In genomic region chr6:149471801-149472200, GRCh38 we compare ENCODE assay signal across 15 cellular contexts. TPM values are rescaled to one million over a fixed set of nuclear protein-coding genes. Genes with fewer than 3 reads are reported as not detected.
DNase-seq lines count a peak whose midpoint lies in the region; ATAC-seq and TF ChIP-seq lines count a peak whose summit lies in the region.
"Had no signal": no experiment of that assay in that cellular context is flagged by ENCODE, and none has a peak within 500 bp of the region (broad histone marks: within the 10 kb centered on the region; RNA-seq: fewer than 3 reads in every experiment).

No MANE protein-coding gene starts in this region.

- CTCF ChIA-PET in activated CD4-positive, alpha-beta T cell treated with anti-CD3 and anti-CD28 coated beads for 36 hours (lab: Charles Lee), result interaction anchor here (0.6 to 1.0 kb wide), 4 partner anchors 13 to 440 kb away, joined by 3 read pairs; partner anchors contain the start of gene ZC3H12D
- CTCF ChIA-PET in HEK293T (lab: Yijun Ruan, JAX), result no interaction called here

- H3K27ac Mint-ChIP-seq in activated CD4-positive, alpha-beta T cell treated with anti-CD3 and anti-CD28 coated beads for 36 hours, result no peak overlapping the region
- H3K27ac Mint-ChIP-seq: nephron had no signal

- no peak overlapping the region for H3K4me3 Mint-ChIP-seq in activated CD4-positive, alpha-beta T cell treated with anti-CD3 and anti-CD28 coated beads for 36 hours
- H3K4me3 Mint-ChIP-seq: nephron had no signal

- POLR2A ChIA-PET in activated CD4-positive, alpha-beta T cell treated with anti-CD3 and anti-CD28 coated beads for 36 hours (lab: Charles Lee), result interaction anchor here (0.6 kb wide), 1 partner anchor 10 kb away, joined by 3 read pairs; no protein-coding TSS in a partner anchor
- POLR2A ChIA-PET in HEK293T (lab: Yijun Ruan, JAX), result no interaction called here

- intact Hi-C loops in activated CD4-positive, alpha-beta T cell treated with anti-CD3 and anti-CD28 coated beads for 36 hours (cut with DNase I, micrococcal nuclease), result no loop called here
- intact Hi-C loops in posterior vena cava (cut with DNase I), result no loop called here

- no peaks in the 10 kb centered on the region for H3K9me3 Mint-ChIP-seq in activated CD4-positive, alpha-beta T cell treated with anti-CD3 and anti-CD28 coated beads for 36 hours (ENCODE audit: low read depth)
- H3K9me3 Mint-ChIP-seq: nephron had no signal

- peaks cover 59% of the 10 kb centered on the region for H3K4me1 Mint-ChIP-seq in activated CD4-positive, alpha-beta T cell treated with anti-CD3 and anti-CD28 coated beads for 36 hours

- no peaks in the 10 kb centered on the region for H3K27me3 Mint-ChIP-seq in activated CD4-positive, alpha-beta T cell treated with anti-CD3 and anti-CD28 coated beads for 36 hours

- ATAC-seq in activated CD4-positive, alpha-beta T cell treated with anti-CD3 and anti-CD28 coated beads for 36 hours, result peak; percentile 23
- ATAC-seq in GM21528 (IDR thresholded peaks at IDR 0.05; ENCODE audit: low FRiP score, unreplicated experiment), result peak; percentile 30
- ATAC-seq in HG03575 (IDR thresholded peaks at IDR 0.05; ENCODE audit: extremely low read depth, insufficient number of reproducible peaks, low FRiP score, unreplicated experiment), result peak; percentile 23
- ATAC-seq in HG02642 (IDR thresholded peaks at IDR 0.05; ENCODE audit: poor library complexity, unreplicated experiment), result no peak
- ATAC-seq: Panc1 had no signal

- no peak for DNase-seq in activated CD4-positive, alpha-beta T cell treated with anti-CD3 and anti-CD28 coated beads for 36 hours
- DNase-seq in activated CD4-positive, alpha-beta T cell treated with anti-CD3 and anti-CD28 coated beads for 1 hour, result no peak
- DNase-seq in posterior vena cava (ENCODE audit: low spot score) (peak; percentile 5), HEK293T (ENCODE audit: extremely low spot score) (no peak)
- DNase-seq in stimulated activated CD4-positive, alpha-beta T cell treated with anti-CD3 and anti-CD28 coated beads, Interleukin-4, amount 100 ng/mL, for 1 hour, result no peak
- DNase-seq: activated gamma-delta T cell, DMS53, NCI-H2081 treated with DMSO at 0.1 percent for 48 hours, small intestine had no signal

- peaks cover 55% of the 10 kb centered on the region for H3K36me3 Mint-ChIP-seq in activated CD4-positive, alpha-beta T cell treated with anti-CD3 and anti-CD28 coated beads for 36 hours (ENCODE audit: low read depth)

TF ChIP-seq in HEK293T, 16 proteins besides CTCF, POLR2A, EP300 and RAD21:
- TF ChIP-seq NFRKB (IDR thresholded peaks at IDR 0.05) (no peak), BHLHE40 (IDR thresholded peaks at IDR 0.05; ENCODE audit: borderline replicate concordance) (no peak), TARDBP (IDR thresholded peaks at IDR 0.05) (no peak), ZNF384 (IDR thresholded peaks at IDR 0.05) (no peak), SP1 (IDR thresholded peaks at IDR 0.05) (no peak), FOXA1 (IDR thresholded peaks at IDR 0.05) (no peak), ELF4 (IDR thresholded peaks at IDR 0.05) (no peak), LEF1 (IDR thresholded peaks at IDR 0.05; ENCODE audit: borderline replicate concordance) (no peak), FOXK2 (IDR thresholded peaks at IDR 0.05) (no peak)
- TF ChIP-seq, protein P1, sequence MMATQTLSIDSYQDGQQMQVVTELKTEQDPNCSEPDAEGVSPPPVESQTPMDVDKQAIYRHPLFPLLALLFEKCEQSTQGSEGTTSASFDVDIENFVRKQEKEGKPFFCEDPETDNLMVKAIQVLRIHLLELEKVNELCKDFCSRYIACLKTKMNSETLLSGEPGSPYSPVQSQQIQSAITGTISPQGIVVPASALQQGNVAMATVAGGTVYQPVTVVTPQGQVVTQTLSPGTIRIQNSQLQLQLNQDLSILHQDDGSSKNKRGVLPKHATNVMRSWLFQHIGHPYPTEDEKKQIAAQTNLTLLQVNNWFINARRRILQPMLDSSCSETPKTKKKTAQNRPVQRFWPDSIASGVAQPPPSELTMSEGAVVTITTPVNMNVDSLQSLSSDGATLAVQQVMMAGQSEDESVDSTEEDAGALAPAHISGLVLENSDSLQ (IDR thresholded peaks at IDR 0.05), result no peak

RNA-seq across cellular contexts. Expression of gene ZC3H12D, which starts 13.0 kb away (rescaled TPM):
- total RNA-seq in activated CD4-positive, alpha-beta T cell treated with anti-CD3 and anti-CD28 coated beads for 36 hours, result 10 to 100 TPM; 72.2 to 89.9 TPM
- 1 to 10 TPM; 1.8 to 2.2 TPM for total RNA-seq in posterior vena cava
- total RNA-seq: kidney epithelial cell had no signal

Comparison
In these comparisons a context has a peak if more than half of its experiments do, and no peak if none do; other contexts are left out.
1. RNA of gene ZC3H12D, which starts 13.0 kb away (total RNA-seq): 72.2 to 89.9 TPM in activated CD4-positive, alpha-beta T cell treated with anti-CD3 and anti-CD28 coated beads for 36 hours; 1.8 to 2.2 TPM in posterior vena cava; every median in the first group is over 10 times any median in the second.